10 cellular contexts compared by ENCODE assay signal in genomic region chr10:51860257-51860656, GRCh38.
DNase-seq lines count a peak whose midpoint lies in the region; ATAC-seq, FAIRE-seq and TF ChIP-seq lines count a peak whose summit lies in the region.
"Had no signal": no experiment of that assay in that cellular context is flagged by ENCODE, and none has a peak within 500 bp of the region (broad histone marks: within the 10 kb centered on the region; RNA-seq: fewer than 3 reads in every experiment).

No MANE protein-coding gene starts in this region.

- peak; percentile 35 for FAIRE-seq in urothelium cell line (lab: Jason Lieb, UNC)
- FAIRE-seq: A204.1 had no signal

- TF ChIP-seq CTCF in foreskin fibroblast (IDR thresholded peaks at IDR 0.05; ENCODE audit: low read depth, low read length) = no peak

- H3K27ac Mint-ChIP-seq in activated T-cell treated with anti-CD3 and anti-CD28 coated beads, Interleukin-2, amount 50 U/mL, for 72 hours = no peak overlapping the region
- H3K27ac Mint-ChIP-seq: activated naive CD4-positive, alpha-beta T cell treated with anti-CD3 and anti-CD28 coated beads for 36 hours had no signal

- peaks cover 0 to 2% of the 10 kb centered on the region in 2 donors for H3K9me3 Mint-ChIP-seq in activated T-cell treated with anti-CD3 and anti-CD28 coated beads, Interleukin-2, amount 50 U/mL, for 72 hours
- H3K9me3 Mint-ChIP-seq: activated naive CD4-positive, alpha-beta T cell treated with anti-CD3 and anti-CD28 coated beads for 36 hours had no signal

- peaks cover 11% of the 10 kb centered on the region for H3K27me3 Mint-ChIP-seq in activated T-cell treated with anti-CD3 and anti-CD28 coated beads, Interleukin-2, amount 50 U/mL, for 72 hours (ENCODE audit: low read depth)

- no peak overlapping the region for H3K4me3 ChIP-seq in foreskin fibroblast (ENCODE audit: low read depth in 1 of 2, low read length in 2 of 2)

- DNase-seq in NCI-H446 treated with DMSO at 0.1 percent for 48 hours (lab: John Stamatoyannopoulos, UW) (peak; percentile 14), NCI-H446 (lab: John Stamatoyannopoulos, UW) (no peak), M059J (ENCODE audit: low read depth) (peak; percentile 52), foreskin fibroblast (peak; percentile 47 to 68), urothelium cell line (ENCODE audit: low spot score) (peak; percentile 7), AML-193 (lab: John Stamatoyannopoulos, UW) (no peak), cortex of kidney (lab: John Stamatoyannopoulos, UW) (no peak)
- DNase-seq in activated T-cell treated with anti-CD3 and anti-CD28 coated beads, Interleukin-2, amount 50 U/mL, for 72 hours = no peak
- DNase-seq: activated naive CD4-positive, alpha-beta T cell treated with anti-CD3 and anti-CD28 coated beads for 36 hours had no signal

- no peaks in the 10 kb centered on the region for H3K36me3 Mint-ChIP-seq in activated T-cell treated with anti-CD3 and anti-CD28 coated beads, Interleukin-2, amount 50 U/mL, for 72 hours (ENCODE audit: insufficient read depth in 2 of 2)

- no peaks in the 10 kb centered on the region for H3K4me1 Mint-ChIP-seq in activated T-cell treated with anti-CD3 and anti-CD28 coated beads, Interleukin-2, amount 50 U/mL, for 72 hours (ENCODE audit: low read depth)

- H3K4me3 Mint-ChIP-seq in activated T-cell treated with anti-CD3 and anti-CD28 coated beads, Interleukin-2, amount 50 U/mL, for 72 hours = no peak overlapping the region
- H3K4me3 Mint-ChIP-seq: activated naive CD4-positive, alpha-beta T cell treated with anti-CD3 and anti-CD28 coated beads for 36 hours had no signal

- ATAC-seq in activated T-cell treated with anti-CD3 and anti-CD28 coated beads, Interleukin-2, amount 50 U/mL, for 72 hours (replicated peaks in 1 of 2) = no peak

Comparison
In these comparisons a context has a peak if more than half of its experiments do, and no peak if none do; other contexts are left out.
1. DNase-seq: peak in NCI-H446 treated with DMSO at 0.1 percent for 48 hours (single experiment), M059J (single experiment), foreskin fibroblast (2 of 2) and urothelium cell line (single experiment); none in NCI-H446 (0 of 2), activated T-cell treated with anti-CD3 and anti-CD28 coated beads, Interleukin-2, amount 50 U/mL, for 72 hours (0 of 2), AML-193 (0 of 2) and cortex of kidney (single experiment).